Comparison of ENCODE assay signal across 29 cellular contexts in the genomic region with DNA sequence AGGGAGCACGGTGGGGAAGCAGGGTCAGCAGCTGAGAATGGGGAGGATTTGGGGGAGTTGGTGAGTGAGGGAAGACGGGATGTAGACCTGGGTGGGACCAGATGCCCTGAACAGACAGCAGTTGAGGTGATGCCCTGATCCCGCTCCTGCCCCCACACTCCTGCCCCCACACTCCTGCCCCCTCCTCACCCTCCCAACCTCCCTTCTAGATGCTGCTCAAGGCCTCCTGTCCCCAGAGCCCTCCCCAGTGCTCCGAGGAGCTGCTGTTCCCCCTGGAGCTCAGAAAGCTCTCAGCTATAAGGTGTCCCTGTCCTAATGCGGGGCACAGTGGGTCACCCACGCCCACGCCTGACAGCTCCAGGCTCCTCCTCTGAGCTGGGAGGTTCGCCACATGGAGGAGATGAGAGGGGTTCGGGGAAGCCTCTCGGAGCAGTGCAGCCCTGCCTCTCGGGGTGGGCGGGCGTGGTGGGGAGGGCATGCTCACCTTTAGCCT.
"Had no signal": no experiment of that assay in that cellular context is flagged by ENCODE, and none has a peak within 500 bp of the region (broad histone marks: within the 10 kb centered on the region; RNA-seq: fewer than 3 reads in every experiment).

No MANE protein-coding gene starts in this region.

- H3K27ac Mint-ChIP-seq: mesothelial cell of epicardium; naive B cell; natural killer cell; nephron progenitor cell; neural progenitor cell; progenitor cell of endocrine pancreas; stimulated activated naive B cell treated with anti-CD40 and anti-IgM and Interleukin-4, amounts not matched to agents 10 μg/mL and 1 μg/mL and 100 μg/mL, for 72 hours had no signal

- DNase-seq: hypothalamus; islet precursor cell; kidney glomerular epithelial cell; left colon; mesendoderm; naive B cell; natural killer cell; nephron progenitor cell; occipital lobe; right lobe of liver; stimulated activated CD4-positive, alpha-beta T cell treated with anti-CD3 and anti-CD28 coated beads, Interleukin-1b, Interleukin-23, amount 100 ng/mL, for 48 hours; stimulated activated CD4-positive, alpha-beta T cell treated with anti-CD3 and anti-CD28 coated beads, Interleukin-2, amount 100 ng/mL, for 48 hours; stimulated activated naive B cell treated with anti-CD40 and anti-IgM and Interleukin-4, amounts not matched to agents 10 μg/mL and 1 μg/mL and 100 μg/mL, for 72 hours; stimulated activated naive CD8-positive, alpha-beta T cell treated with anti-CD3 and anti-CD28 coated beads, Interleukin-15, Interleukin-2, amounts not matched to agents 100 U/mL and 50 U/mL, for 24 hours; stomach; testis; thyroid gland; transverse colon had no signal

- H3K36me3 ChIP-seq: heart left ventricle, left lung, neural progenitor cell, neutrophil, ovary, right atrium auricular region, right lobe of liver, thyroid gland, transverse colon had no signal

- H3K27ac ChIP-seq: heart left ventricle, left lung, neural progenitor cell, neutrophil, ovary, right atrium auricular region, right lobe of liver, stomach, testis, thyroid gland, transverse colon, upper lobe of left lung had no signal

- H3K4me1 Mint-ChIP-seq: naive B cell; stimulated activated naive B cell treated with anti-CD40 and anti-IgM and Interleukin-4, amounts not matched to agents 10 μg/mL and 1 μg/mL and 100 μg/mL, for 72 hours had no signal

- H3K4me3 ChIP-seq: heart left ventricle, left lung, lung, neural progenitor cell, ovary, right atrium auricular region, right lobe of liver, smooth muscle cell, stomach, testis, thyroid gland, transverse colon, upper lobe of left lung had no signal

- H3K9ac ChIP-seq: neural progenitor cell had no signal

- H3K4me3 Mint-ChIP-seq: mesothelial cell of epicardium; naive B cell; natural killer cell; nephron progenitor cell; neural progenitor cell; stimulated activated naive B cell treated with anti-CD40 and anti-IgM and Interleukin-4, amounts not matched to agents 10 μg/mL and 1 μg/mL and 100 μg/mL, for 72 hours had no signal

- H2AFZ ChIP-seq: neural progenitor cell had no signal

- H3K27me3 ChIP-seq: left lung, neural progenitor cell, ovary, right atrium auricular region, right lobe of liver, testis, thyroid gland, transverse colon, upper lobe of left lung had no signal

- H3K4me1 ChIP-seq: left lung, right atrium auricular region, right lobe of liver, stomach, thyroid gland, transverse colon, upper lobe of left lung had no signal

- H3K9me3 Mint-ChIP-seq: mesothelial cell of epicardium; naive B cell; natural killer cell; nephron progenitor cell; neural progenitor cell; stimulated activated naive B cell treated with anti-CD40 and anti-IgM and Interleukin-4, amounts not matched to agents 10 μg/mL and 1 μg/mL and 100 μg/mL, for 72 hours had no signal

- H3K36me3 Mint-ChIP-seq: mesothelial cell of epicardium; naive B cell; natural killer cell; neural progenitor cell; stimulated activated naive B cell treated with anti-CD40 and anti-IgM and Interleukin-4, amounts not matched to agents 10 μg/mL and 1 μg/mL and 100 μg/mL, for 72 hours had no signal

- H3K9me3 ChIP-seq: heart left ventricle, left lung, neutrophil, ovary, right atrium auricular region, right lobe of liver, stomach, testis, thyroid gland, transverse colon, upper lobe of left lung had no signal

- ATAC-seq: heart left ventricle; left colon; left lung; natural killer cell; right lobe of liver; stimulated activated naive B cell treated with anti-CD40 and anti-IgM and Interleukin-4, amounts not matched to agents 10 μg/mL and 1 μg/mL and 100 μg/mL, for 72 hours; stimulated activated naive CD8-positive, alpha-beta T cell treated with anti-CD3 and anti-CD28 coated beads, Interleukin-15, Interleukin-2, amounts not matched to agents 100 U/mL and 50 U/mL, for 24 hours had no signal

- H3K4me2 ChIP-seq: neural progenitor cell, smooth muscle cell had no signal
